In the genomic region with DNA sequence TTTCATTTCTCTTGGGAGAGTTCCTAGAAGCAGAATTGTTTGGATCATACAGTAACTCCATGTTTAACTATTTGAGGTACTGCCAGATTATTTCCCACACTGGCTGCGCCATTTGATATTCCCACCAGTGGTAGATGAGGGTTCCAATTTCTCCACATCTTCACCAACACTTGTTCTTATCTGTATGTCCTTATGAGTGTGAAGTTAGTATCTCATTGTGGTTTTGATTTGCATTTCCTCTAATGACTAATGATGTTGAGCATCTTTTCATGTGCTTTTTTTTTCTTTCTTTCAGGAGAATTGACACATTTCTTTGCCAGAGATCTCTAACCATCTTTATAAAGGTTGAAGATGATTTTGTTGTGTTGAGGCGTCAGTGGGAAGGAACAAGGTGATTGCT, we compare ENCODE assay signal across 1 cellular context.
TF ChIP-seq lines count a peak whose summit lies in the region.

No MANE protein-coding gene starts in this region.

TF ChIP-seq in GM12878, 131 proteins besides CTCF, POLR2A, EP300 and RAD21 (continues in another document):
- TF ChIP-seq SIN3A (IDR thresholded peaks at IDR 0.05; ENCODE audit: low read depth, low read length) (no peak), FOXK2 (IDR thresholded peaks at IDR 0.05) (no peak), MTA2 (IDR thresholded peaks at IDR 0.05; ENCODE audit: low read depth) (peak; percentile 41; the same call in 1 of the 2 replicates), SUPT20H (IDR thresholded peaks at IDR 0.05; ENCODE audit: borderline replicate concordance, control insufficient read depth, low read depth, low read length) (no peak), ZBTB40 (IDR thresholded peaks at IDR 0.05; ENCODE audit: borderline replicate concordance) (no peak), ATF7 (IDR thresholded peaks at IDR 0.05; ENCODE audit: low read depth) (peak; percentile 43; the same call in 1 of the 2 replicates), ZNF592 (IDR thresholded peaks at IDR 0.05) (no peak), RB1 (IDR thresholded peaks at IDR 0.05; ENCODE audit: borderline replicate concordance) (no peak), HDGF (IDR thresholded peaks at IDR 0.05) (no peak), ZNF622 (IDR thresholded peaks at IDR 0.05) (no peak), PML (IDR thresholded peaks at IDR 0.05; ENCODE audit: low read length) (no peak), CHD2 (IDR thresholded peaks at IDR 0.05; ENCODE audit: borderline replicate concordance, low read depth, low read length) (no peak), IRF3 (IDR thresholded peaks at IDR 0.05) (no peak), NFXL1 (IDR thresholded peaks at IDR 0.05; ENCODE audit: borderline replicate concordance) (no peak), MXI1 (IDR thresholded peaks at IDR 0.05; ENCODE audit: low read depth, low read length) (no peak), BRCA1 (IDR thresholded peaks at IDR 0.05; ENCODE audit: low read depth, low read length) (no peak), RBBP5 (conservative IDR thresholded peaks at IDR 0.05) (no peak), LARP7 (IDR thresholded peaks at IDR 0.05) (no peak), ZNF687 (IDR thresholded peaks at IDR 0.05) (no peak), USF1 (IDR thresholded peaks at IDR 0.05; ENCODE audit: borderline replicate concordance, extremely low read length, insufficient read depth, low read depth, low read length) (no peak), NFYA (IDR thresholded peaks at IDR 0.05; ENCODE audit: borderline replicate concordance, low read depth, low read length) (no peak), TARDBP (IDR thresholded peaks at IDR 0.05; ENCODE audit: borderline replicate concordance) (no peak), IRF5 (IDR thresholded peaks at IDR 0.05; ENCODE audit: borderline replicate concordance) (no peak), TAF1 (IDR thresholded peaks at IDR 0.05; ENCODE audit: borderline replicate concordance, low read depth, low read length) (no peak), CBX3 (IDR thresholded peaks at IDR 0.05; ENCODE audit: borderline replicate concordance, low read depth) (no peak), BHLHE40 (IDR thresholded peaks at IDR 0.05; ENCODE audit: borderline replicate concordance in 1 of 2, low read depth in 2 of 2, low read length in 1 of 2) (no peak), JUNB (IDR thresholded peaks at IDR 0.05) (peak; percentile 89), HCFC1 (IDR thresholded peaks at IDR 0.05; ENCODE audit: low read length) (no peak), FOS (IDR thresholded peaks at IDR 0.05; ENCODE audit: borderline replicate concordance, extremely low read depth, insufficient read length) (no peak), IKZF1 (conservative IDR thresholded peaks at IDR 0.05) (peak; percentile 26; the same call in 1 of the 2 replicates), MYB (IDR thresholded peaks at IDR 0.05; ENCODE audit: borderline replicate concordance, low read depth, low read length) (no peak), NR2F1 (conservative IDR thresholded peaks at IDR 0.05) (no peak)
- TF ChIP-seq, protein P1, sequence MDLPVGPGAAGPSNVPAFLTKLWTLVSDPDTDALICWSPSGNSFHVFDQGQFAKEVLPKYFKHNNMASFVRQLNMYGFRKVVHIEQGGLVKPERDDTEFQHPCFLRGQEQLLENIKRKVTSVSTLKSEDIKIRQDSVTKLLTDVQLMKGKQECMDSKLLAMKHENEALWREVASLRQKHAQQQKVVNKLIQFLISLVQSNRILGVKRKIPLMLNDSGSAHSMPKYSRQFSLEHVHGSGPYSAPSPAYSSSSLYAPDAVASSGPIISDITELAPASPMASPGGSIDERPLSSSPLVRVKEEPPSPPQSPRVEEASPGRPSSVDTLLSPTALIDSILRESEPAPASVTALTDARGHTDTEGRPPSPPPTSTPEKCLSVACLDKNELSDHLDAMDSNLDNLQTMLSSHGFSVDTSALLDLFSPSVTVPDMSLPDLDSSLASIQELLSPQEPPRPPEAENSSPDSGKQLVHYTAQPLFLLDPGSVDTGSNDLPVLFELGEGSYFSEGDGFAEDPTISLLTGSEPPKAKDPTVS (IDR thresholded peaks at IDR 0.05; ENCODE audit: low read depth, low read length), result no peak
- TF ChIP-seq, protein P2, sequence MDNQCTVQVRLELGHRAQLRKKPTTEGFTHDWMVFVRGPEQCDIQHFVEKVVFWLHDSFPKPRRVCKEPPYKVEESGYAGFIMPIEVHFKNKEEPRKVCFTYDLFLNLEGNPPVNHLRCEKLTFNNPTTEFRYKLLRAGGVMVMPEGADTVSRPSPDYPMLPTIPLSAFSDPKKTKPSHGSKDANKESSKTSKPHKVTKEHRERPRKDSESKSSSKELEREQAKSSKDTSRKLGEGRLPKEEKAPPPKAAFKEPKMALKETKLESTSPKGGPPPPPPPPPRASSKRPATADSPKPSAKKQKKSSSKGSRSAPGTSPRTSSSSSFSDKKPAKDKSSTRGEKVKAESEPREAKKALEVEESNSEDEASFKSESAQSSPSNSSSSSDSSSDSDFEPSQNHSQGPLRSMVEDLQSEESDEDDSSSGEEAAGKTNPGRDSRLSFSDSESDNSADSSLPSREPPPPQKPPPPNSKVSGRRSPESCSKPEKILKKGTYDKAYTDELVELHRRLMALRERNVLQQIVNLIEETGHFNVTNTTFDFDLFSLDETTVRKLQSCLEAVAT (IDR thresholded peaks at IDR 0.05), result no peak
- TF ChIP-seq, protein P3, sequence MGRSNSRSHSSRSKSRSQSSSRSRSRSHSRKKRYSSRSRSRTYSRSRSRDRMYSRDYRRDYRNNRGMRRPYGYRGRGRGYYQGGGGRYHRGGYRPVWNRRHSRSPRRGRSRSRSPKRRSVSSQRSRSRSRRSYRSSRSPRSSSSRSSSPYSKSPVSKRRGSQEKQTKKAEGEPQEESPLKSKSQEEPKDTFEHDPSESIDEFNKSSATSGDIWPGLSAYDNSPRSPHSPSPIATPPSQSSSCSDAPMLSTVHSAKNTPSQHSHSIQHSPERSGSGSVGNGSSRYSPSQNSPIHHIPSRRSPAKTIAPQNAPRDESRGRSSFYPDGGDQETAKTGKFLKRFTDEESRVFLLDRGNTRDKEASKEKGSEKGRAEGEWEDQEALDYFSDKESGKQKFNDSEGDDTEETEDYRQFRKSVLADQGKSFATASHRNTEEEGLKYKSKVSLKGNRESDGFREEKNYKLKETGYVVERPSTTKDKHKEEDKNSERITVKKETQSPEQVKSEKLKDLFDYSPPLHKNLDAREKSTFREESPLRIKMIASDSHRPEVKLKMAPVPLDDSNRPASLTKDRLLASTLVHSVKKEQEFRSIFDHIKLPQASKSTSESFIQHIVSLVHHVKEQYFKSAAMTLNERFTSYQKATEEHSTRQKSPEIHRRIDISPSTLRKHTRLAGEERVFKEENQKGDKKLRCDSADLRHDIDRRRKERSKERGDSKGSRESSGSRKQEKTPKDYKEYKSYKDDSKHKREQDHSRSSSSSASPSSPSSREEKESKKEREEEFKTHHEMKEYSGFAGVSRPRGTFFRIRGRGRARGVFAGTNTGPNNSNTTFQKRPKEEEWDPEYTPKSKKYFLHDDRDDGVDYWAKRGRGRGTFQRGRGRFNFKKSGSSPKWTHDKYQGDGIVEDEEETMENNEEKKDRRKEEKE (IDR thresholded peaks at IDR 0.05), result no peak
